Comparison of ENCODE assay signal across 8 cellular contexts in the genomic region with DNA sequence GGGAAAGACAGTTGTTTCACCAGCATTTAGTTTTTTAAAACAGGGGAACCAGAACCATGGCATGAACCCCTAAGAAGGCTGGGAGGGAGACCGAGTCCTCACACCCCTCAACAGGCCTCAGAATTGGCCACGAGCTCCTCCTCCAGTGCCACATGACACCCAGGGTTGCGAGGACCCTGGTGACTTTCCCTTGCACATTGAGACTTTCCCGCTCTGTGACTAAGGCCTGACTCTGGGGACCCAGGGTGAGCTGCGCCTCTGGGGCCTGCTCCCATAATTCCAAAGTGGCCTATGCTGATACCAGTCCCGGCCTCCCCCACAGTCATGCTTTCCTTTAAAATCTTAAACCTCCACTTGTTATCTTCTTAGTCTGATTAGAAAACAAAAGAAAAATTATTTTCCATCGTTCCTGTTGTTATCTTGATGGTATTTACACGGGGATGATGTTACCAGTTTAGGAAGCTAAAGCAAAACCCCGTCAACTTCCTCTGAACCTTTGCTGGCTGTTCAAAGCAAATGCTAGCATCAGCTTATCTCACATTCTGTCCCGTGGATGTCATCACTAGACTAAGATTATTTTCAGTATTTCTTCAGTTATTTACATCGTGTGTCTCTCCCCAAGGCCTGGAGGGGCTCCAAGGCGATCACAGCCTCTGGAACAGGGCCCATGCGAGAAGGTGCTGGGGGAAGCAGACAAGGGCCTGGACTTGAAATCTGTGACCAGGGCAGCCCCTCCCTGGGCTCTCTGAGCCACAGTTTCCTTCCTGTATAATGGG. TPM values are rescaled to one million over a fixed set of nuclear protein-coding genes. Genes with fewer than 3 reads are reported as not detected.
A peak's percentile ranks its signal among the peaks of the same experiment; 100 is the strongest.
DNase-seq lines count a peak whose midpoint lies in the region; ATAC-seq and TF ChIP-seq lines count a peak whose summit lies in the region.

No MANE protein-coding gene starts in this region.

- no peaks in the 10 kb centered on the region for H3K23me2 ChIP-seq in H9 (ENCODE audit: insufficient read length, low read depth, low read length, poor library complexity, severe bottlenecking)

- no peak overlapping the region for H3K56ac ChIP-seq in H9 (ENCODE audit: insufficient read length, low read depth, low read length)

- H3K27ac Mint-ChIP-seq in H9: peak overlapping the region in 1 of 3 experiments; percentile 61; a peak in 2 of 7 replicates

- TF ChIP-seq POLR2A in erythroblast (IDR thresholded peaks at IDR 0.05; ENCODE audit: low read length): no peak

- no peaks in the 10 kb centered on the region; the same call in 1 of the 2 replicates for H3K4me1 ChIP-seq in H9 (ENCODE audit: insufficient read depth, low read length)

- H3K36me3 Mint-ChIP-seq in H9 (ENCODE audit: insufficient read depth in 1 of 3, low read depth in 3 of 3): peaks cover 13 to 18% (median 13%) of the 10 kb centered on the region in 3 experiments; a peak in 6 of 7 replicates

- intact Hi-C loops in posterior vena cava (cut with DNase I): loop anchor here in 1 of 2 donors (5.0 kb wide), 1 partner anchor 40 kb away; a partner anchor contains a TSS

- no peak overlapping the region for H2BK5ac ChIP-seq in H9 (ENCODE audit: insufficient read length, low read length)

- no peaks in the 10 kb centered on the region for H3K27me3 Mint-ChIP-seq in H9 (ENCODE audit: low read depth)

- H3T11ph ChIP-seq in H9 (ENCODE audit: low read length): no peak overlapping the region

- no peaks in the 10 kb centered on the region for H3K79me2 ChIP-seq in H9 (ENCODE audit: insufficient read depth, low read length)

- H3K4ac ChIP-seq in H9 (ENCODE audit: low read depth, low read length): no peak overlapping the region

- peaks cover 20 to 23% of the 10 kb centered on the region in 2 experiments for H3K4me1 Mint-ChIP-seq in H9

- no peak overlapping the region for H3K18ac ChIP-seq in H9 (ENCODE audit: insufficient read length, low read depth, low read length)

- TF ChIP-seq CTCF in AG04450 (IDR thresholded peaks at IDR 0.05; ENCODE audit: low read depth, low read length) (no peak), GM13977 (IDR thresholded peaks at IDR 0.05; ENCODE audit: extremely low read depth, insufficient read depth, missing control alignments) (no peak), H9 (conservative IDR thresholded peaks at IDR 0.05) (no peak)

- no peak overlapping the region for H3K9ac ChIP-seq in H9 (ENCODE audit: extremely low read depth, insufficient read length, low read length)

- in situ Hi-C loops in GM13977 (cut with MboI; ENCODE audit: low pct_unique_long_range_greater_than_20kb, low sequenced_read_pairs, unreplicated experiment): no loop called here

- no CpG with 5 or more reads among the region's 13 CpGs for WGBS in H9 (ENCODE audit: extremely low coverage, insufficient read length, low lambda C conversion rate)

- H3K9me3 ChIP-seq in AG04450 (ENCODE audit: control insufficient read depth, insufficient read depth, low read length) (no peaks in the 10 kb centered on the region; the same call in 1 of the 2 replicates), H9 (ENCODE audit: control insufficient read depth, low read depth, low read length) (no peaks in the 10 kb centered on the region)

- no peak overlapping the region for H4K8ac ChIP-seq in H9 (replicated peaks; ENCODE audit: insufficient read length, low read depth, low read length)

- H3K4me3 Mint-ChIP-seq in H9: no peak overlapping the region

- no peak overlapping the region for H3K4me3 ChIP-seq in AG04450 (ENCODE audit: low read depth, low read length)

- no peaks in the 10 kb centered on the region for H3K79me1 ChIP-seq in H9 (ENCODE audit: insufficient read depth, low read depth, low read length, poor library complexity, severe bottlenecking)

- no peak overlapping the region for H2BK12ac ChIP-seq in H9 (ENCODE audit: insufficient read length, low read depth, low read length)

- CTCF ChIA-PET in AG04450 (lab: Charles Lee): interaction anchor here (2.1 kb wide), 1 partner anchor 39 kb away, joined by 15 read pairs; no protein-coding TSS in a partner anchor

- no peaks in the 10 kb centered on the region for H3K27me3 ChIP-seq in AG04450 (ENCODE audit: control insufficient read depth, insufficient read depth, low read length)
- H3K27me3 ChIP-seq in H9 (ENCODE audit: insufficient read depth, low read length): no peaks in the 10 kb centered on the region

- POLR2A ChIA-PET in AG04450 (lab: Yijun Ruan, JAX): no interaction called here

- H3K9me3 Mint-ChIP-seq in H9: no peaks in the 10 kb centered on the region

- H2AK5ac ChIP-seq in H9 (ENCODE audit: insufficient read length, low read length): no peak overlapping the region

- no peak overlapping the region for H2BK20ac ChIP-seq in H9 (ENCODE audit: low read depth, low read length, poor library complexity, severe bottlenecking)

- no peak overlapping the region for H4K91ac ChIP-seq in H9 (ENCODE audit: insufficient read length, low read depth, low read length)

- no peak overlapping the region for H3K4me2 ChIP-seq in H9 (ENCODE audit: insufficient read depth, insufficient read length, low read length)

- H4K20me1 ChIP-seq in H9 (ENCODE audit: control insufficient read depth, insufficient read depth, insufficient read length): no peaks in the 10 kb centered on the region

- no peak overlapping the region for H2BK120ac ChIP-seq in H9 (ENCODE audit: low read depth, low read length, poor library complexity, severe bottlenecking)

- no peak overlapping the region for H3K14ac ChIP-seq in H9 (ENCODE audit: insufficient read depth, low read length)

- ATAC-seq in HG02973 (IDR thresholded peaks at IDR 0.05; ENCODE audit: unreplicated experiment): no peak
- ATAC-seq in HG02623 (IDR thresholded peaks at IDR 0.05; ENCODE audit: unreplicated experiment): no peak

- H4K5ac ChIP-seq in H9 (ENCODE audit: insufficient read length, low read depth, low read length): no peak overlapping the region

- H2AFZ ChIP-seq in H9 (ENCODE audit: low read length): no peak overlapping the region

- no peak overlapping the region for H3K23ac ChIP-seq in H9 (ENCODE audit: insufficient read length, low read depth, low read length)

- DNase-seq in AG04450 (ENCODE audit: low read depth, low spot score) (no peak), erythroblast (lab: John Stamatoyannopoulos, UW) (peak; percentile 68 to 70), posterior vena cava (ENCODE audit: low spot score) (peak; percentile 90), GM13977 (ENCODE audit: low spot score) (no peak), H9 (no peak)
- peak; percentile 33 for DNase-seq in activated CD4-positive, alpha-beta T cell treated with anti-CD3 and anti-CD28 coated beads, Interleukin-2, amount 50 U/mL, for 1 hour

- H3K27ac ChIP-seq in AG04450 (ENCODE audit: low read depth, low read length) (peak overlapping the region; percentile 23), H9 (ENCODE audit: insufficient read length, low read depth, low read length) (no peak overlapping the region)

- no peak overlapping the region for H2BK15ac ChIP-seq in H9 (ENCODE audit: low read depth, low read length)

RNA-seq across cellular contexts. Expression of a gene that starts 42.1 kb away (rescaled TPM):
- 4.1 and 5.4 TPM in 2 replicates for polyA plus RNA-seq in AG04450 (2011; rRNA removed)
- polyA minus RNA-seq in AG04450 (2011; rRNA and poly(A)+ RNA removed): 12.4 and 18.3 TPM in 2 replicates
- total RNA-seq in posterior vena cava (10 to 100 TPM; 15.6 to 21.4 TPM), H9 (2021) (10.6 and 11.5 TPM in 2 replicates)

Comparison
In these comparisons a context has a peak if more than half of its experiments do, and no peak if none do; other contexts are left out.
1. DNase-seq: peak in activated CD4-positive, alpha-beta T cell treated with anti-CD3 and anti-CD28 coated beads, Interleukin-2, amount 50 U/mL, for 1 hour (single experiment), erythroblast (2 of 2) and posterior vena cava (single experiment); none in AG04450 (single experiment), GM13977 (single experiment) and H9 (single experiment).